Comparison of ENCODE assay signal across 1 cellular context in the genomic region with DNA sequence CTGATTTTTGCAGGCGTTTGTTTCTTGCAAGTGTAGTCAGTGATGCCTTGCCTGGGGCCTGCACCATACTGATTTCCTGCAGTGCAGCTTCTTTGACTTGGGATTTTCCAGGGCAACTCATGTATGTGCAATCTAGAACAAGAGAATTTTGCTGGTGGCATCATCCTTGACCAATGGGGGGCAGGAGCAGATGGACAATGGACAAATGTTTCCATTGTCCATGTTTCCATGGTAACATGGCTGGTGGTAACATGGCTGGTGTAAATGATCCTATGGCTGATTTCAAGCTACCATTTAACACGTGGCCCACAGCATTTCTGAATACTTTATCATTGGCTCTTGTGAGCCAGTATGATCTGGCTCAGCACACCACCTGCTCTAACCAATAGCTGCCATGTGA.
TF ChIP-seq lines count a peak whose summit lies in the region.

No MANE protein-coding gene starts in this region.

TF ChIP-seq in SK-N-SH, 30 proteins besides CTCF, POLR2A, EP300 and RAD21 (continued from another document):
- TF ChIP-seq, protein P1, sequence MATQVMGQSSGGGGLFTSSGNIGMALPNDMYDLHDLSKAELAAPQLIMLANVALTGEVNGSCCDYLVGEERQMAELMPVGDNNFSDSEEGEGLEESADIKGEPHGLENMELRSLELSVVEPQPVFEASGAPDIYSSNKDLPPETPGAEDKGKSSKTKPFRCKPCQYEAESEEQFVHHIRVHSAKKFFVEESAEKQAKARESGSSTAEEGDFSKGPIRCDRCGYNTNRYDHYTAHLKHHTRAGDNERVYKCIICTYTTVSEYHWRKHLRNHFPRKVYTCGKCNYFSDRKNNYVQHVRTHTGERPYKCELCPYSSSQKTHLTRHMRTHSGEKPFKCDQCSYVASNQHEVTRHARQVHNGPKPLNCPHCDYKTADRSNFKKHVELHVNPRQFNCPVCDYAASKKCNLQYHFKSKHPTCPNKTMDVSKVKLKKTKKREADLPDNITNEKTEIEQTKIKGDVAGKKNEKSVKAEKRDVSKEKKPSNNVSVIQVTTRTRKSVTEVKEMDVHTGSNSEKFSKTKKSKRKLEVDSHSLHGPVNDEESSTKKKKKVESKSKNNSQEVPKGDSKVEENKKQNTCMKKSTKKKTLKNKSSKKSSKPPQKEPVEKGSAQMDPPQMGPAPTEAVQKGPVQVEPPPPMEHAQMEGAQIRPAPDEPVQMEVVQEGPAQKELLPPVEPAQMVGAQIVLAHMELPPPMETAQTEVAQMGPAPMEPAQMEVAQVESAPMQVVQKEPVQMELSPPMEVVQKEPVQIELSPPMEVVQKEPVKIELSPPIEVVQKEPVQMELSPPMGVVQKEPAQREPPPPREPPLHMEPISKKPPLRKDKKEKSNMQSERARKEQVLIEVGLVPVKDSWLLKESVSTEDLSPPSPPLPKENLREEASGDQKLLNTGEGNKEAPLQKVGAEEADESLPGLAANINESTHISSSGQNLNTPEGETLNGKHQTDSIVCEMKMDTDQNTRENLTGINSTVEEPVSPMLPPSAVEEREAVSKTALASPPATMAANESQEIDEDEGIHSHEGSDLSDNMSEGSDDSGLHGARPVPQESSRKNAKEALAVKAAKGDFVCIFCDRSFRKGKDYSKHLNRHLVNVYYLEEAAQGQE (IDR thresholded peaks at IDR 0.05; ENCODE audit: low read depth, low read length), result no peak
- TF ChIP-seq, protein P2, sequence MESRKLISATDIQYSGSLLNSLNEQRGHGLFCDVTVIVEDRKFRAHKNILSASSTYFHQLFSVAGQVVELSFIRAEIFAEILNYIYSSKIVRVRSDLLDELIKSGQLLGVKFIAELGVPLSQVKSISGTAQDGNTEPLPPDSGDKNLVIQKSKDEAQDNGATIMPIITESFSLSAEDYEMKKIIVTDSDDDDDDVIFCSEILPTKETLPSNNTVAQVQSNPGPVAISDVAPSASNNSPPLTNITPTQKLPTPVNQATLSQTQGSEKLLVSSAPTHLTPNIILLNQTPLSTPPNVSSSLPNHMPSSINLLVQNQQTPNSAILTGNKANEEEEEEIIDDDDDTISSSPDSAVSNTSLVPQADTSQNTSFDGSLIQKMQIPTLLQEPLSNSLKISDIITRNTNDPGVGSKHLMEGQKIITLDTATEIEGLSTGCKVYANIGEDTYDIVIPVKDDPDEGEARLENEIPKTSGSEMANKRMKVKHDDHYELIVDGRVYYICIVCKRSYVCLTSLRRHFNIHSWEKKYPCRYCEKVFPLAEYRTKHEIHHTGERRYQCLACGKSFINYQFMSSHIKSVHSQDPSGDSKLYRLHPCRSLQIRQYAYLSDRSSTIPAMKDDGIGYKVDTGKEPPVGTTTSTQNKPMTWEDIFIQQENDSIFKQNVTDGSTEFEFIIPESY (IDR thresholded peaks at IDR 0.05; ENCODE audit: borderline replicate concordance, low read depth), result no peak
- TF ChIP-seq POLR2AphosphoS5 (IDR thresholded peaks at IDR 0.05; ENCODE audit: low read depth, low read length), result no peak
- no peak for TF ChIP-seq JUND (IDR thresholded peaks at IDR 0.05)
- no peak for TF ChIP-seq GABPA (IDR thresholded peaks at IDR 0.05; ENCODE audit: low read depth)
